29 cellular contexts compared by ENCODE assay signal in genomic region chr5:107814183-107814582, GRCh38.
"Had no signal": no experiment of that assay in that cellular context is flagged by ENCODE, and none has a peak within 500 bp of the region (broad histone marks: within the 10 kb centered on the region; RNA-seq: fewer than 3 reads in every experiment).

No MANE protein-coding gene starts in this region.

- DNase-seq: activated B cell treated with CpG ODN at 0.5 μM for 24 hours; activated CD4-positive, alpha-beta T cell treated with anti-CD3 and anti-CD28 coated beads for 48 hours; activated CD4-positive, alpha-beta T cell treated with anti-CD3 and anti-CD28 coated beads, Interleukin-2, amount 50 U/mL, for 1 hour; activated CD4-positive, alpha-beta T cell treated with anti-CD3 and anti-CD28 coated beads, Interleukin-2, amount 50 U/mL, for 48 hours; activated CD8-positive, alpha-beta memory T cell treated with anti-CD3 and anti-CD28 coated beads for 24 hours; activated CD8-positive, alpha-beta T cell treated with anti-CD3 and anti-CD28 coated beads for 36 hours; activated effector memory CD4-positive, alpha-beta T cell treated with Interleukin-2 at 50 U/mL for 16 hours; activated gamma-delta T cell treated with Interleukin-2 at 50 U/mL for 16 hours; activated naive CD4-positive, alpha-beta T cell treated with anti-CD3 and anti-CD28 coated beads, Interleukin-2, amount 50 U/mL, for 16 hours; activated naive CD4-positive, alpha-beta T cell treated with Interleukin-2 at 50 U/mL for 16 hours; activated T-cell treated with anti-CD3 and anti-CD28 coated beads, Interleukin-2, amount 50 U/mL, for 4 hours; amniotic stem cell; brain microvascular endothelial cell; cortex of kidney; dermis blood vessel endothelial cell; effector CD4-positive, alpha-beta T cell; effector memory CD8-positive, alpha-beta T cell; erythroblast; foreskin keratinocyte; gastrocnemius medialis; T-helper 2 cell had no signal

- H3K27me3 ChIP-seq: brain microvascular endothelial cell, esophagus muscularis mucosa, gastrocnemius medialis had no signal

- H3K36me3 ChIP-seq: brain microvascular endothelial cell, esophagus muscularis mucosa, gastrocnemius medialis had no signal

- FAIRE-seq: astrocyte, colon had no signal

- H3K27ac Mint-ChIP-seq: activated B cell treated with CpG ODN at 0.5 μM for 24 hours; activated CD8-positive, alpha-beta T cell treated with anti-CD3 and anti-CD28 coated beads for 36 hours; activated naive CD8-positive, alpha-beta T cell; activated T-helper 17 cell treated with anti-CD3 and anti-CD28 coated beads, Interleukin-2, amount 50 U/mL, for 72 hours; effector memory CD8-positive, alpha-beta T cell had no signal

- H3K36me3 Mint-ChIP-seq: activated naive CD8-positive, alpha-beta T cell had no signal

- H3K9me3 ChIP-seq: esophagus muscularis mucosa, gastrocnemius medialis had no signal

- H3K27ac ChIP-seq: brain microvascular endothelial cell, esophagus muscularis mucosa, foreskin keratinocyte, gastrocnemius medialis, VCaP had no signal

- H3K4me3 ChIP-seq: esophagus muscularis mucosa, gastrocnemius medialis had no signal

- H3K4me1 ChIP-seq: esophagus muscularis mucosa, foreskin keratinocyte, gastrocnemius medialis had no signal

- H3K27me3 Mint-ChIP-seq: activated B cell treated with CpG ODN at 0.5 μM for 24 hours; central memory CD8-positive, alpha-beta T cell had no signal

- H3K4me1 Mint-ChIP-seq: activated B cell treated with CpG ODN at 0.5 μM for 24 hours; activated T-helper 17 cell treated with anti-CD3 and anti-CD28 coated beads, Interleukin-2, amount 50 U/mL, for 72 hours; central memory CD8-positive, alpha-beta T cell had no signal

- H3K4me3 Mint-ChIP-seq: activated B cell treated with CpG ODN at 0.5 μM for 24 hours; activated CD8-positive, alpha-beta T cell treated with anti-CD3 and anti-CD28 coated beads for 36 hours; activated naive CD8-positive, alpha-beta T cell; activated T-cell treated with anti-CD3 and anti-CD28 coated beads, Interleukin-2, amount 50 U/mL, for 4 hours; activated T-helper 17 cell treated with anti-CD3 and anti-CD28 coated beads, Interleukin-2, amount 50 U/mL, for 72 hours; central memory CD8-positive, alpha-beta T cell; effector memory CD8-positive, alpha-beta T cell had no signal

- ATAC-seq: activated CD4-positive, CD25-positive, alpha-beta regulatory T cell treated with anti-CD3 and anti-CD28 coated beads, Interleukin-2, amount 50 U/mL, for 24 hours; activated CD8-positive, alpha-beta T cell treated with anti-CD3 and anti-CD28 coated beads for 36 hours; activated T-cell treated with anti-CD3 and anti-CD28 coated beads, Interleukin-2, amount 50 U/mL, for 4 hours; activated T-helper 17 cell treated with anti-CD3 and anti-CD28 coated beads, Interleukin-2, amount 50 U/mL, for 72 hours; effector memory CD8-positive, alpha-beta T cell; foreskin keratinocyte; gastrocnemius medialis had no signal

- H3K9me3 Mint-ChIP-seq: activated B cell treated with CpG ODN at 0.5 μM for 24 hours; activated CD8-positive, alpha-beta T cell treated with anti-CD3 and anti-CD28 coated beads for 36 hours; activated T-cell treated with anti-CD3 and anti-CD28 coated beads, Interleukin-2, amount 50 U/mL, for 4 hours; activated T-helper 17 cell treated with anti-CD3 and anti-CD28 coated beads, Interleukin-2, amount 50 U/mL, for 72 hours; central memory CD8-positive, alpha-beta T cell; effector memory CD8-positive, alpha-beta T cell had no signal
